ENCODE assay signal across 13 cellular contexts in the genomic region with DNA sequence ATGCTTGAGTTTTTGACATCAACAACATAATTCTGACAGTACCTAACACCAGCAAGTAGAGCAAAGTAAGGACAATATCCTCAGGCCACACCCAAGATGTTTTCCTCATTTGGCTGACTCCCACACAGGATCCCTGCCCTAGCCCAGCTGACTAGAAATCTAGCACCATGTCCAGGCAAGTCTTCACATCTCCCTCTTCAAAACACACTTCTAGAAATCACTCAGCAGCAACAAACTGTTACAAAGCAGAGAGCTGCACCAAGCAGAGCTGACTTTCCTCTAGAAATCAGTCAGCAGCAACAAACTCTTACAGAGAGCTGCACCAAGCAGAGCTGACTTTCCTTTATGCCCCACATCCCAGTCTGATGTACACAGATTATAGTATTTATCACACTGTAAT. TPM values are rescaled to one million over a fixed set of nuclear protein-coding genes. Genes with fewer than 3 reads are reported as not detected.
DNase-seq lines count a peak whose midpoint lies in the region; ATAC-seq, FAIRE-seq and TF ChIP-seq lines count a peak whose summit lies in the region.
"Had no signal": no experiment of that assay in that cellular context is flagged by ENCODE, and none has a peak within 500 bp of the region (broad histone marks: within the 10 kb centered on the region; RNA-seq: fewer than 3 reads in every experiment).

No MANE protein-coding gene starts in this region.

- POLR2A ChIA-PET in activated CD4-positive, alpha-beta T cell treated with anti-CD3 and anti-CD28 coated beads for 36 hours (lab: Charles Lee) = no interaction called here

- H3K27ac Mint-ChIP-seq in activated CD4-positive, alpha-beta T cell treated with anti-CD3 and anti-CD28 coated beads for 36 hours = peak overlapping the region; percentile 8

- peak; percentile 99 for ATAC-seq in activated CD4-positive, alpha-beta T cell treated with anti-CD3 and anti-CD28 coated beads for 36 hours
- peak; percentile 91 for ATAC-seq in GM21576 (IDR thresholded peaks at IDR 0.05; ENCODE audit: unreplicated experiment)
- ATAC-seq in HG03378 (IDR thresholded peaks at IDR 0.05; ENCODE audit: unreplicated experiment) = peak; percentile 97

- intact Hi-C loops in activated CD4-positive, alpha-beta T cell treated with anti-CD3 and anti-CD28 coated beads for 36 hours (cut with DNase I, micrococcal nuclease) = loop anchor here (1.0 to 10.0 kb wide), 2 partner anchors 8 to 228 kb away; a partner anchor contains a TSS

- FAIRE-seq in HTR-8/SVneo (lab: Jason Lieb, UNC) = no peak
- FAIRE-seq: A204.1, TTC549 had no signal

- no peaks in the 10 kb centered on the region for H3K27me3 Mint-ChIP-seq in activated CD4-positive, alpha-beta T cell treated with anti-CD3 and anti-CD28 coated beads for 36 hours

- CTCF ChIA-PET in activated CD4-positive, alpha-beta T cell treated with anti-CD3 and anti-CD28 coated beads for 36 hours (lab: Charles Lee) = interaction anchor here (0.7 kb wide), 1 partner anchor 39 kb away, joined by 3 read pairs; no protein-coding TSS in a partner anchor

- H3K4me3 ChIP-seq in fibroblast of villous mesenchyme (ENCODE audit: low read depth, low read length) = no peak overlapping the region

- TF ChIP-seq CTCF in fibroblast of villous mesenchyme (IDR thresholded peaks at IDR 0.05; ENCODE audit: insufficient read depth, low read depth, low read length) = no peak

- no peak overlapping the region for H3K4me3 Mint-ChIP-seq in activated CD4-positive, alpha-beta T cell treated with anti-CD3 and anti-CD28 coated beads for 36 hours

- DNase-seq in activated CD4-positive, alpha-beta T cell treated with anti-CD3 and anti-CD28 coated beads for 36 hours = peak; percentile 49
- DNase-seq in activated CD4-positive, alpha-beta T cell treated with anti-CD3 and anti-CD28 coated beads, Interleukin-2, amount 50 U/mL, for 4 hours = no peak
- DNase-seq in fibroblast of villous mesenchyme (ENCODE audit: low read depth) (peak; percentile 44), RKO (ENCODE audit: low spot score) (no peak), EL (no peak), HTR-8/SVneo (ENCODE audit: insufficient read length, low spot score) (no peak)
- DNase-seq: caudate nucleus; NCI-H2081 treated with DMSO at 0.1 percent for 48 hours; stimulated activated naive CD4-positive, alpha-beta T cell had no signal

- peaks cover 35% of the 10 kb centered on the region for H3K4me1 Mint-ChIP-seq in activated CD4-positive, alpha-beta T cell treated with anti-CD3 and anti-CD28 coated beads for 36 hours

- peaks cover 2% of the 10 kb centered on the region for H3K9me3 Mint-ChIP-seq in activated CD4-positive, alpha-beta T cell treated with anti-CD3 and anti-CD28 coated beads for 36 hours (ENCODE audit: low read depth)

- H3K36me3 Mint-ChIP-seq in activated CD4-positive, alpha-beta T cell treated with anti-CD3 and anti-CD28 coated beads for 36 hours (ENCODE audit: low read depth) = peaks cover 49% of the 10 kb centered on the region

RNA-seq across cellular contexts. Expression of a gene that starts 7.7 kb away (rescaled TPM):
- 10 to 100 TPM; 16.7 to 18.3 TPM for total RNA-seq in activated CD4-positive, alpha-beta T cell treated with anti-CD3 and anti-CD28 coated beads for 36 hours
- 14.5 and 21.2 TPM in 2 replicates for total RNA-seq in fibroblast of villous mesenchyme

Comparison
In these comparisons a context has a peak if more than half of its experiments do, and no peak if none do; other contexts are left out.
1. DNase-seq: peak in activated CD4-positive, alpha-beta T cell treated with anti-CD3 and anti-CD28 coated beads for 36 hours (single experiment) and fibroblast of villous mesenchyme (single experiment); none in activated CD4-positive, alpha-beta T cell treated with anti-CD3 and anti-CD28 coated beads, Interleukin-2, amount 50 U/mL, for 4 hours (0 of 2), RKO (single experiment), EL (single experiment) and HTR-8/SVneo (single experiment).
2. Peak in every context shown above with its lines, with median percentiles within 50 percentile points of each other: ATAC-seq.